In genomic region chr20:61743606-61744005, GRCh38 we compare ENCODE assay signal across 16 cellular contexts.
DNase-seq lines count a peak whose midpoint lies in the region; ATAC-seq and TF ChIP-seq lines count a peak whose summit lies in the region.
"Had no signal": no experiment of that assay in that cellular context is flagged by ENCODE, and none has a peak within 500 bp of the region (broad histone marks: within the 10 kb centered on the region; RNA-seq: fewer than 3 reads in every experiment).

No MANE protein-coding gene starts in this region.

- ATAC-seq in RWPE2 (ENCODE audit: low read depth) (no peak), lower lobe of right lung (peak in 1 of 2 donors; percentile 14)
- ATAC-seq: GM23338, HCT116 had no signal

- DNase-seq in RWPE2 (ENCODE audit: low spot score) (peak; percentile 86), lower lobe of right lung (peak; percentile 30), spleen (peak; percentile 60), medulla oblongata (ENCODE audit: extremely low spot score) (no peak), NCI-H1092 treated with DMSO at 0.1 percent for 48 hours (lab: John Stamatoyannopoulos, UW) (no peak), HuH-7.5 (ENCODE audit: low spot score) (no peak), GM20000 (ENCODE audit: low spot score) (no peak)
- DNase-seq: Calu3; CD4-positive, alpha-beta memory T cell; COR-L47; DMS53; DND-41; H9 had no signal

- no peak overlapping the region for H3K9ac ChIP-seq in BLaER1 treated with 17β-estradiol and CSF1 and Interleukin-3, amounts not matched to agents 10 nM and 100 nM

- peaks cover 0 to 100% (median 25%) of the 10 kb centered on the region in 11 experiments; a peak in 15 of 22 replicates for H4K20me1 ChIP-seq in BLaER1 treated with 17β-estradiol and CSF1 and Interleukin-3, amounts not matched to agents 10 nM and 100 nM

- TF ChIP-seq CTCF in RWPE2 (IDR thresholded peaks at IDR 0.05; ENCODE audit: poor library complexity, severe bottlenecking) (no peak), lower lobe of right lung (IDR thresholded peaks at IDR 0.05) (no peak), spleen (IDR thresholded peaks at IDR 0.05 in 8 of 11, conservative IDR thresholded peaks at IDR 0.05 in 3 of 11) (no peak), GM20000 (IDR thresholded peaks at IDR 0.05; ENCODE audit: extremely low read depth, missing control alignments) (no peak)

- TF ChIP-seq POLR2A in spleen (IDR thresholded peaks at IDR 0.05), result no peak

- WGBS in spleen, 5 donors, result 75 to 93% (median 87%) methylated on average over 2 to 16 of the region's 16 CpGs

- intact Hi-C loops in lower lobe of right lung (cut with DNase I), result no loop called here
- intact Hi-C loops in spleen (cut with DNase I; ENCODE audit: low total_unique reads), result no loop called here

- peaks cover 0 to 12% (median 0%) of the 10 kb centered on the region in 11 experiments; a peak in 7 of 22 replicates for H3K9me3 ChIP-seq in BLaER1 treated with 17β-estradiol and CSF1 and Interleukin-3, amounts not matched to agents 10 nM and 100 nM (replicated peaks in 1 of 11)
- no peaks in the 10 kb centered on the region for H3K9me3 ChIP-seq in RWPE2 (ENCODE audit: severe bottlenecking)
- no peaks in the 10 kb centered on the region for H3K9me3 ChIP-seq in lower lobe of right lung
- peaks cover 0 to 29% (median 11%) of the 10 kb centered on the region in 8 donors for H3K9me3 ChIP-seq in spleen

- no peaks in the 10 kb centered on the region for H3K36me3 ChIP-seq in BLaER1 treated with 17β-estradiol and CSF1 and Interleukin-3, amounts not matched to agents 10 nM and 100 nM
- H3K36me3 ChIP-seq in RWPE2 (ENCODE audit: low read depth) (no peaks in the 10 kb centered on the region), lower lobe of right lung (no peaks in the 10 kb centered on the region), spleen (no peaks in the 10 kb centered on the region)

- peaks cover 0 to 36% (median 21%) of the 10 kb centered on the region in 11 experiments; a peak in 12 of 22 replicates for H3K27me3 ChIP-seq in BLaER1 treated with 17β-estradiol and CSF1 and Interleukin-3, amounts not matched to agents 10 nM and 100 nM
- H3K27me3 ChIP-seq in RWPE2 (ENCODE audit: insufficient read depth, poor library complexity, severe bottlenecking), result no peaks in the 10 kb centered on the region
- peaks cover under 1% of the 10 kb centered on the region for H3K27me3 ChIP-seq in lower lobe of right lung (ENCODE audit: low read depth)
- no peaks in the 10 kb centered on the region for H3K27me3 ChIP-seq in spleen (replicated peaks in 1 of 7)

- peak overlapping the region in 2 of 10 experiments; percentile 4 to 12; a peak in 2 of 20 replicates for H3K4me3 ChIP-seq in BLaER1 treated with 17β-estradiol and CSF1 and Interleukin-3, amounts not matched to agents 10 nM and 100 nM
- H3K4me3 ChIP-seq in RWPE2 (ENCODE audit: severe bottlenecking), result no peak overlapping the region
- no peak overlapping the region for H3K4me3 ChIP-seq in lower lobe of right lung
- no peak overlapping the region for H3K4me3 ChIP-seq in spleen
- H3K4me3 ChIP-seq: GM23338 had no signal

- H3K4me1 ChIP-seq in BLaER1 treated with 17β-estradiol and CSF1 and Interleukin-3, amounts not matched to agents 10 nM and 100 nM, result peaks cover 46 to 75% (median 59%) of the 10 kb centered on the region in 10 experiments
- no peaks in the 10 kb centered on the region for H3K4me1 ChIP-seq in RWPE2 (ENCODE audit: insufficient read depth, poor library complexity, severe bottlenecking)
- H3K4me1 ChIP-seq in lower lobe of right lung, result no peaks in the 10 kb centered on the region
- no peaks in the 10 kb centered on the region for H3K4me1 ChIP-seq in spleen

- peak overlapping the region; percentile 76 to 97 (median 88) for H3K4me2 ChIP-seq in BLaER1 treated with 17β-estradiol and CSF1 and Interleukin-3, amounts not matched to agents 10 nM and 100 nM
- H3K4me2 ChIP-seq: GM23338 had no signal

- H3K27ac ChIP-seq in BLaER1 treated with 17β-estradiol and CSF1 and Interleukin-3, amounts not matched to agents 10 nM and 100 nM, result no peak overlapping the region
- H3K27ac ChIP-seq in RWPE2 (ENCODE audit: poor library complexity, severe bottlenecking) (no peak overlapping the region), lower lobe of right lung (no peak overlapping the region), spleen (no peak overlapping the region)

Comparison
In these comparisons a context has a peak if more than half of its experiments do, and no peak if none do; other contexts are left out.
1. DNase-seq: peak in RWPE2 (single experiment), lower lobe of right lung (single experiment) and spleen (single experiment); none in medulla oblongata (single experiment), NCI-H1092 treated with DMSO at 0.1 percent for 48 hours (single experiment), HuH-7.5 (single experiment) and GM20000 (single experiment).